12 cellular contexts compared by ENCODE assay signal in genomic region chr7:77328669-77329068, GRCh38.
A peak's percentile ranks its signal among the peaks of the same experiment; 100 is the strongest.
DNase-seq lines count a peak whose midpoint lies in the region; ATAC-seq and TF ChIP-seq lines count a peak whose summit lies in the region.
"Had no signal": no experiment of that assay in that cellular context is flagged by ENCODE, and none has a peak within 500 bp of the region (broad histone marks: within the 10 kb centered on the region; RNA-seq: fewer than 3 reads in every experiment).

No MANE protein-coding gene starts in this region.

- WGBS in transverse colon (ENCODE audit: low coverage in 1 of 2), 2 donors, result 34 to 44% methylated on average over 1 of the region's 1 CpG
- 0 to 3% (median 0%) methylated on average over 1 of the region's 1 CpG for WGBS in ovary, 3 donors

- H3K9me3 Mint-ChIP-seq in activated naive CD4-positive, alpha-beta T cell treated with anti-CD3 and anti-CD28 coated beads, Interleukin-2, amount 50 U/mL, for 24 hours, result no peaks in the 10 kb centered on the region
- no peaks in the 10 kb centered on the region for H3K9me3 Mint-ChIP-seq in activated CD8-positive, alpha-beta T cell treated with anti-CD3 and anti-CD28 coated beads for 36 hours
- H3K9me3 Mint-ChIP-seq: activated B cell treated with CpG ODN at 0.5 μM for 24 hours had no signal

- H3K4me3 Mint-ChIP-seq in activated naive CD4-positive, alpha-beta T cell treated with anti-CD3 and anti-CD28 coated beads, Interleukin-2, amount 50 U/mL, for 24 hours, result peak overlapping the region; percentile 55
- H3K4me3 Mint-ChIP-seq in activated CD8-positive, alpha-beta T cell treated with anti-CD3 and anti-CD28 coated beads for 36 hours, result peak overlapping the region; percentile 34
- H3K4me3 Mint-ChIP-seq: activated B cell treated with CpG ODN at 0.5 μM for 24 hours had no signal

- CTCF ChIA-PET in activated CD8-positive, alpha-beta T cell treated with anti-CD3 and anti-CD28 coated beads for 36 hours (lab: Charles Lee), result interaction anchor here (0.8 to 2.8 kb wide), 5 partner anchors 13 to 129 kb away, joined by 3 to 19 read pairs (median 3); partner anchors contain the start of gene FGL2

- peak overlapping the region; percentile 51 for H3K27ac Mint-ChIP-seq in activated naive CD4-positive, alpha-beta T cell treated with anti-CD3 and anti-CD28 coated beads, Interleukin-2, amount 50 U/mL, for 24 hours
- H3K27ac Mint-ChIP-seq in activated CD8-positive, alpha-beta T cell treated with anti-CD3 and anti-CD28 coated beads for 36 hours, result peak overlapping the region; percentile 78

- H3K36me3 ChIP-seq in transverse colon, result no peaks in the 10 kb centered on the region
- H3K36me3 ChIP-seq in ovary, result no peaks in the 10 kb centered on the region
- H3K36me3 ChIP-seq: colonic mucosa, prostate gland had no signal

- peaks cover 47% of the 10 kb centered on the region for H3K4me1 Mint-ChIP-seq in activated naive CD4-positive, alpha-beta T cell treated with anti-CD3 and anti-CD28 coated beads, Interleukin-2, amount 50 U/mL, for 24 hours
- H3K4me1 Mint-ChIP-seq in activated CD8-positive, alpha-beta T cell treated with anti-CD3 and anti-CD28 coated beads for 36 hours (ENCODE audit: low read depth), result peaks cover 54% of the 10 kb centered on the region

- no peaks in the 10 kb centered on the region for H3K27me3 ChIP-seq in transverse colon
- no peaks in the 10 kb centered on the region for H3K27me3 ChIP-seq in ovary
- H3K27me3 ChIP-seq: colonic mucosa had no signal

- peaks cover 11% of the 10 kb centered on the region for H3K36me3 Mint-ChIP-seq in activated naive CD4-positive, alpha-beta T cell treated with anti-CD3 and anti-CD28 coated beads, Interleukin-2, amount 50 U/mL, for 24 hours
- H3K36me3 Mint-ChIP-seq in activated CD8-positive, alpha-beta T cell treated with anti-CD3 and anti-CD28 coated beads for 36 hours (ENCODE audit: low read depth), result no peaks in the 10 kb centered on the region

- TF ChIP-seq EP300 in transverse colon (IDR thresholded peaks at IDR 0.05; ENCODE audit: low read depth) (no peak), ovary (IDR thresholded peaks at IDR 0.05) (no peak)

- intact Hi-C loops in activated CD8-positive, alpha-beta T cell treated with anti-CD3 and anti-CD28 coated beads for 36 hours (cut with micrococcal nuclease), result no loop called here
- intact Hi-C loops in transverse colon (cut with DNase I; ENCODE audit: low total_unique reads), result no loop called here
- intact Hi-C loops in ovary (cut with DNase I), result loop anchor here in 1 of 4 donors (10.0 kb wide), 1 partner anchor 64 kb away; no protein-coding TSS in a partner anchor

- no peaks in the 10 kb centered on the region for H3K27me3 Mint-ChIP-seq in activated naive CD4-positive, alpha-beta T cell treated with anti-CD3 and anti-CD28 coated beads, Interleukin-2, amount 50 U/mL, for 24 hours
- H3K27me3 Mint-ChIP-seq in activated CD8-positive, alpha-beta T cell treated with anti-CD3 and anti-CD28 coated beads for 36 hours, result no peaks in the 10 kb centered on the region
- H3K27me3 Mint-ChIP-seq: activated B cell treated with CpG ODN at 0.5 μM for 24 hours had no signal

- H3K9me3 ChIP-seq in transverse colon (no peaks in the 10 kb centered on the region), ovary (no peaks in the 10 kb centered on the region)
- H3K9me3 ChIP-seq: colonic mucosa, prostate gland had no signal

- no peak for ATAC-seq in activated CD8-positive, alpha-beta T cell treated with anti-CD3 and anti-CD28 coated beads for 36 hours

- POLR2A ChIA-PET in activated CD8-positive, alpha-beta T cell treated with anti-CD3 and anti-CD28 coated beads for 36 hours (lab: Charles Lee), result no interaction called here

- DNase-seq in activated naive CD4-positive, alpha-beta T cell treated with anti-CD3 and anti-CD28 coated beads, Interleukin-2, amount 50 U/mL, for 16 hours, result no peak
- DNase-seq in activated CD8-positive, alpha-beta T cell treated with anti-CD3 and anti-CD28 coated beads for 36 hours, result no peak
- peak; percentile 42 for DNase-seq in fibroblast of pulmonary artery (ENCODE audit: low read depth)
- DNase-seq in transverse colon, result no peak
- DNase-seq in ovary, result no peak
- no peak for DNase-seq in NCI-H226
- no peak for DNase-seq in NCI-H2107 (lab: John Stamatoyannopoulos, UW)
- DNase-seq: activated B cell treated with CpG ODN at 0.5 μM for 24 hours, colonic mucosa, NCI-H748 treated with DMSO at 0.1 percent for 48 hours had no signal

- no peak for TF ChIP-seq CTCF in activated CD8-positive, alpha-beta T cell treated with anti-CD3 and anti-CD28 coated beads for 36 hours (IDR thresholded peaks at IDR 0.05)
- TF ChIP-seq CTCF in fibroblast of pulmonary artery (IDR thresholded peaks at IDR 0.05; ENCODE audit: low read length, missing control alignments), result no peak
- TF ChIP-seq CTCF in transverse colon (IDR thresholded peaks at IDR 0.05), result no peak
- no peak for TF ChIP-seq CTCF in ovary (IDR thresholded peaks at IDR 0.05)

- H3K27ac ChIP-seq in transverse colon (peak overlapping the region; percentile 44 to 73 (median 64)), ovary (peak overlapping the region in 1 of 2 donors; percentile 46)
- H3K27ac ChIP-seq: colonic mucosa had no signal

- H3K4me3 ChIP-seq in fibroblast of pulmonary artery (replicated peaks; ENCODE audit: low read depth, low read length), result no peak overlapping the region
- no peak overlapping the region for H3K4me3 ChIP-seq in transverse colon
- H3K4me3 ChIP-seq in ovary, result no peak overlapping the region
- H3K4me3 ChIP-seq: colonic mucosa, prostate gland had no signal

- TF ChIP-seq POLR2A in transverse colon (IDR thresholded peaks at IDR 0.05) (no peak), ovary (IDR thresholded peaks at IDR 0.05) (no peak)

- H3K4me1 ChIP-seq in transverse colon, result peaks cover 12 to 47% (median 24%) of the 10 kb centered on the region in 4 donors
- peaks cover 12% of the 10 kb centered on the region for H3K4me1 ChIP-seq in ovary (ENCODE audit: insufficient read depth)
- H3K4me1 ChIP-seq: colonic mucosa, prostate gland had no signal

- in situ Hi-C loops in transverse colon (cut with MboI; ENCODE audit: low pct_ligation_motif_present in 1 of 4, low pct_unique_long_range_greater_than_20kb in 1 of 4, low sequenced_read_pairs in 3 of 4), result no loop called here
